ENCODE assay signal across 8 cellular contexts in genomic region chr22:17628304-17629166, GRCh38. TPM values are rescaled to one million over a fixed set of nuclear protein-coding genes. Genes with fewer than 3 reads are reported as not detected.
A peak's percentile ranks its signal among the peaks of the same experiment; 100 is the strongest.
DNase-seq lines count a peak whose midpoint lies in the region; TF ChIP-seq lines count a peak whose summit lies in the region.

Gene ATP6V1E1, minus strand, starts transcription at chr22:17628749. Its CDS starts 114 bp downstream, at chr22:17628635.

- H2BK20ac ChIP-seq in H9 (ENCODE audit: low read depth, low read length, poor library complexity, severe bottlenecking) = no peak within 1 kb of the TSS

- H3K4me3 Mint-ChIP-seq in H9 = peak within 1 kb of the TSS; percentile 96 to 98
- H3K4me3 Mint-ChIP-seq in nephron = peak within 1 kb of the TSS; percentile 93 to 98 (median 94)
- peak within 1 kb of the TSS; percentile 100 for H3K4me3 Mint-ChIP-seq in stimulated activated naive CD8-positive, alpha-beta T cell treated with anti-CD3 and anti-CD28 coated beads, Interleukin-15, Interleukin-2, amounts not matched to agents 100 ng/mL and 50 ng/mL, for 24 hours

- no peak within 1 kb of the TSS for H2BK15ac ChIP-seq in H9 (ENCODE audit: low read depth, low read length)

- H3K9ac ChIP-seq in H9 (ENCODE audit: extremely low read depth, insufficient read length, low read length) = peak within 1 kb of the TSS; percentile 99

- peaks cover 0 to 5% (median 2%) of the 10 kb centered on the region in 3 experiments; a peak in 4 of 7 replicates for H3K36me3 Mint-ChIP-seq in H9 (ENCODE audit: insufficient read depth in 1 of 3, low read depth in 3 of 3)
- H3K36me3 Mint-ChIP-seq in nephron (ENCODE audit: low read depth) = peaks cover 5% of the 10 kb centered on the region
- H3K36me3 Mint-ChIP-seq in stimulated activated naive CD8-positive, alpha-beta T cell treated with anti-CD3 and anti-CD28 coated beads, Interleukin-15, Interleukin-2, amounts not matched to agents 100 ng/mL and 50 ng/mL, for 24 hours (ENCODE audit: low read depth) = peaks cover 16% of the 10 kb centered on the region

- DNase-seq in ELR (ENCODE audit: low read depth) = peak; percentile 98
- peak; percentile 98 for DNase-seq in H9
- peak; percentile 95 for DNase-seq in MG63
- DNase-seq in SHP77 treated with DMSO at 0.1 percent for 48 hours (lab: John Stamatoyannopoulos, UW) = peak; percentile 91
- peak; percentile 99 for DNase-seq in activated effector memory CD4-positive, alpha-beta T cell treated with anti-CD3 and anti-CD28 coated beads, Interleukin-2, amount 50 U/mL, for 16 hours
- DNase-seq in fibroblast of the aortic adventitia (ENCODE audit: low read depth) = peak; percentile 98

- H3K27ac ChIP-seq in H9 (ENCODE audit: insufficient read length, low read depth, low read length) = peak within 1 kb of the TSS; percentile 89

- H3K14ac ChIP-seq in H9 (ENCODE audit: insufficient read depth, low read length) = peak within 1 kb of the TSS; percentile 94

- no peak within 1 kb of the TSS for H2AK5ac ChIP-seq in H9 (ENCODE audit: insufficient read length, low read length)

- peak within 1 kb of the TSS; percentile 84 for H3K18ac ChIP-seq in H9 (ENCODE audit: insufficient read length, low read depth, low read length)

- H3K27me3 Mint-ChIP-seq in H9 (ENCODE audit: low read depth) (no peaks in the 10 kb centered on the region), nephron (ENCODE audit: low read depth) (no peaks in the 10 kb centered on the region)
- no peaks in the 10 kb centered on the region for H3K27me3 Mint-ChIP-seq in stimulated activated naive CD8-positive, alpha-beta T cell treated with anti-CD3 and anti-CD28 coated beads, Interleukin-15, Interleukin-2, amounts not matched to agents 100 ng/mL and 50 ng/mL, for 24 hours

- H3K27me3 ChIP-seq in H9 (ENCODE audit: insufficient read depth, low read length) (no peaks in the 10 kb centered on the region), MG63 (no peaks in the 10 kb centered on the region)

- H3K4me3 ChIP-seq in MG63 (peak within 1 kb of the TSS; percentile 100), fibroblast of the aortic adventitia (ENCODE audit: low read depth, low read length) (peak within 1 kb of the TSS; percentile 100)

- no peaks in the 10 kb centered on the region for H4K20me1 ChIP-seq in H9 (ENCODE audit: control insufficient read depth, insufficient read depth, insufficient read length)

- no peak within 1 kb of the TSS for H3K23ac ChIP-seq in H9 (ENCODE audit: insufficient read length, low read depth, low read length)

- H3K23me2 ChIP-seq in H9 (ENCODE audit: insufficient read length, low read depth, low read length, poor library complexity, severe bottlenecking) = no peaks in the 10 kb centered on the region

- H3K9me3 Mint-ChIP-seq in H9 = no peaks in the 10 kb centered on the region
- no peaks in the 10 kb centered on the region for H3K9me3 Mint-ChIP-seq in nephron
- no peaks in the 10 kb centered on the region for H3K9me3 Mint-ChIP-seq in stimulated activated naive CD8-positive, alpha-beta T cell treated with anti-CD3 and anti-CD28 coated beads, Interleukin-15, Interleukin-2, amounts not matched to agents 100 ng/mL and 50 ng/mL, for 24 hours

- peak within 1 kb of the TSS; percentile 50 for H2AFZ ChIP-seq in H9 (ENCODE audit: low read length)

- H2BK120ac ChIP-seq in H9 (ENCODE audit: low read depth, low read length, poor library complexity, severe bottlenecking) = no peak within 1 kb of the TSS

- WGBS in H9 (ENCODE audit: extremely low coverage, insufficient read length, low lambda C conversion rate) = no CpG with 5 or more reads among the region's 49 CpGs

- H3K56ac ChIP-seq in H9 (ENCODE audit: insufficient read length, low read depth, low read length) = no peak within 1 kb of the TSS

- no peak within 1 kb of the TSS for H3K4ac ChIP-seq in H9 (ENCODE audit: low read depth, low read length)

- peak within 1 kb of the TSS; percentile 36 for H4K8ac ChIP-seq in H9 (replicated peaks; ENCODE audit: insufficient read length, low read depth, low read length)

- H3K4me1 ChIP-seq in H9 (ENCODE audit: insufficient read depth, low read length) = no peaks in the 10 kb centered on the region

- H4K5ac ChIP-seq in H9 (ENCODE audit: insufficient read length, low read depth, low read length) = no peak within 1 kb of the TSS

- H2BK12ac ChIP-seq in H9 (ENCODE audit: insufficient read length, low read depth, low read length) = no peak within 1 kb of the TSS

- H4K91ac ChIP-seq in H9 (ENCODE audit: insufficient read length, low read depth, low read length) = no peak within 1 kb of the TSS

- peaks cover 8% of the 10 kb centered on the region for H3K79me1 ChIP-seq in H9 (ENCODE audit: insufficient read depth, low read depth, low read length, poor library complexity, severe bottlenecking)

- H3T11ph ChIP-seq in H9 (ENCODE audit: low read length) = no peak within 1 kb of the TSS

- H3K9me3 ChIP-seq in H9 (ENCODE audit: control insufficient read depth, low read depth, low read length) (no peaks in the 10 kb centered on the region), MG63 (0 out of 2 replicates have a peak, but pooled peaks cover 2% of the 10 kb centered on the region)

- peak within 1 kb of the TSS; percentile 62 for H3K4me2 ChIP-seq in H9 (ENCODE audit: insufficient read depth, insufficient read length, low read length)

- peaks cover 14% of the 10 kb centered on the region; the same call in 1 of the 2 replicates for H3K79me2 ChIP-seq in H9 (ENCODE audit: insufficient read depth, low read length)

- H2BK5ac ChIP-seq in H9 (ENCODE audit: insufficient read length, low read length) = peak within 1 kb of the TSS; percentile 65

- no peak for TF ChIP-seq CTCF in H9 (conservative IDR thresholded peaks at IDR 0.05)
- TF ChIP-seq CTCF in fibroblast of the aortic adventitia (IDR thresholded peaks at IDR 0.05; ENCODE audit: insufficient read depth, low read length) = no peak
- TF ChIP-seq CTCF in nephron (IDR thresholded peaks at IDR 0.05; ENCODE audit: unreplicated experiment in 3 of 3) = no peak

- 0 out of 4 replicates have a peak, but pooled peaks cover 0 to 3% of the 10 kb centered on the region in 2 experiments for H3K4me1 Mint-ChIP-seq in H9
- peaks cover 26% of the 10 kb centered on the region for H3K4me1 Mint-ChIP-seq in nephron
- peaks cover 38% of the 10 kb centered on the region for H3K4me1 Mint-ChIP-seq in stimulated activated naive CD8-positive, alpha-beta T cell treated with anti-CD3 and anti-CD28 coated beads, Interleukin-15, Interleukin-2, amounts not matched to agents 100 ng/mL and 50 ng/mL, for 24 hours (ENCODE audit: low read depth)

- peaks cover 8% of the 10 kb centered on the region; the same call in 1 of the 2 replicates for H3K36me3 ChIP-seq in MG63

- peak within 1 kb of the TSS; percentile 99 to 100 (median 100) for H3K27ac Mint-ChIP-seq in H9
- H3K27ac Mint-ChIP-seq in nephron = peak within 1 kb of the TSS; percentile 96 to 98 (median 98)
- peak within 1 kb of the TSS; percentile 99 for H3K27ac Mint-ChIP-seq in stimulated activated naive CD8-positive, alpha-beta T cell treated with anti-CD3 and anti-CD28 coated beads, Interleukin-15, Interleukin-2, amounts not matched to agents 100 ng/mL and 50 ng/mL, for 24 hours

RNA-seq across cellular contexts. Expression of gene ATP6V1E1, which starts in this region (rescaled TPM):
- total RNA-seq in H9 (2021) (89.2 and 90.0 TPM in 2 replicates), fibroblast of the aortic adventitia (ENCODE audit: low replicate concordance) (72.3 and 115 TPM in 2 replicates)
- 134 and 182 TPM in 2 replicates for total RNA-seq in MG63 (2014; rRNA removed; shearing (Covaris generic); ENCODE audit: low replicate concordance)

Comparison
In these comparisons a context has a peak if more than half of its experiments do, and no peak if none do; other contexts are left out.
1. Peak in every context shown above with its lines: DNase-seq, H3K4me3 ChIP-seq and H3K27ac ChIP-seq.